Comparison of ENCODE assay signal across 24 cellular contexts in the genomic region with DNA sequence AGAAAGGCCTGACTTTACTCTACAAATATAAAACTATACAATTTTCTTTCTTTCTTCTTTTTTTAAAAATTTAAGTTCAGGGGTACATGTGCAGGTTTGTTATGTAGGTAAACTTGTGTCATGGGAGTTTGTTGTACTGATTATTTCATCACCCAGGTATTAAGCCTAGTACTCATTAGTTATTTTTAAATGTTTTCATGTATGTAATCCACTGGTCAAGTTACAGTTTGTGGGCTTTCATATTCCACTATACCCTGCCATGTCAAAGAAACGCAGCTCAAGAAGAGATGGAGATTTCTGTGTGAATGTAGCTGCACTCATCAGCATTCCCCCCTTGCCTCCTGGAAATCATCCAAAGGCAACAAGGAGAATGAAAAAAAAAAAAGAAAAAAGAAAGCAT.
"Had no signal": no experiment of that assay in that cellular context is flagged by ENCODE, and none has a peak within 500 bp of the region (broad histone marks: within the 10 kb centered on the region; RNA-seq: fewer than 3 reads in every experiment).

No MANE protein-coding gene starts in this region.

- H3K9me3 ChIP-seq: Peyer's patch, SK-N-SH had no signal

- H3K4me1 ChIP-seq: breast epithelium, Peyer's patch had no signal

- DNase-seq: activated CD4-positive, alpha-beta T cell treated with anti-CD3 and anti-CD28 coated beads for 36 hours; activated CD4-positive, alpha-beta T cell treated with anti-CD3 and anti-CD28 coated beads, Interleukin-2, amount 50 U/mL, for 1 hour; activated CD8-positive, alpha-beta memory T cell treated with anti-CD3 and anti-CD28 coated beads, Interleukin-2, amount 50 U/mL, for 4 hours; activated CD8-positive, alpha-beta T cell treated with anti-CD3 and anti-CD28 coated beads for 36 hours; activated gamma-delta T cell treated with Interleukin-2 at 50 U/mL for 16 hours; activated naive CD4-positive, alpha-beta T cell treated with anti-CD3 and anti-CD28 coated beads, Interleukin-2, amount 10 ng/mL, durations not matched to agents 7 days and 5 days; activated naive CD8-positive, alpha-beta T cell treated with anti-CD3 and anti-CD28 coated beads for 36 hours; activated T-cell treated with anti-CD3 and anti-CD28 coated beads, Interleukin-2, amount 50 U/mL, for 72 hours; caudate nucleus; Karpas-422; NCI-H1048; NCI-H187 treated with DMSO at 0.1 percent for 48 hours; NCI-H2081 treated with DMSO at 0.1 percent for 48 hours; NCI-H2171; NCI-H226; NCI-H82; Peyer's patch; Right ventricle myocardium superior; SJCRH30; SK-N-SH; T-helper 1 cell; WERI-Rb-1 had no signal

- H3K4me2 ChIP-seq: SK-N-SH had no signal

- H3K27ac ChIP-seq: breast epithelium, Peyer's patch, RWPE1, SJCRH30, WERI-Rb-1 had no signal

- H3K36me3 ChIP-seq: breast epithelium, Peyer's patch, SJCRH30, WERI-Rb-1 had no signal

- H3K9ac ChIP-seq: SK-N-SH had no signal

- H3K4me3 ChIP-seq: breast epithelium, Peyer's patch, SJCRH30 had no signal

- H3K27me3 ChIP-seq: breast epithelium, Peyer's patch, SJCRH30 had no signal

- ATAC-seq: activated CD4-positive, alpha-beta T cell treated with anti-CD3 and anti-CD28 coated beads for 36 hours; activated CD8-positive, alpha-beta T cell treated with anti-CD3 and anti-CD28 coated beads for 36 hours; activated T-cell treated with anti-CD3 and anti-CD28 coated beads, Interleukin-2, amount 50 U/mL, for 72 hours had no signal
